ENCODE assay signal across 1 cellular context in the genomic region with DNA sequence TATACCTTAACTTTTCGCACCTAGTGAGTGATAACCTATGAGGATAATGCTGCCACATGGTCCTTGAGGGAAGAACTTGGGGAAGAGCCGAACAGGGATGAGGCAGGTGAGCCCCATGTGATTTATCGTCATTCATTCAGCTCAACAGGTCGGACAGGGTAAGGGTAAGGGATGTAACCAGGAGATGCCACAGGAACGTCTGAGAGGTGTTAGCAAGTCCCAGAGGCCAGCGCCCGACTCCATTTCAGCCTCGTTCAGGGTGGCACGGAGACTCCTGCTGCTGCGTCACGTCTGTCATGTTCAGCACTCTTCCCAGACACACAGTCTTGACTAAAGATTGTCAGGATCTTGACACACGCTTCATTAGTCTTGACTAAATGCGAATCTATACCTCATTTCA.
TF ChIP-seq lines count a peak whose summit lies in the region.

No MANE protein-coding gene starts in this region.

TF ChIP-seq in HEK293, 187 proteins besides CTCF, POLR2A, EP300 and RAD21 (continued from another document):
- TF ChIP-seq ZBTB44 (tag by site-specific recombination; IDR thresholded peaks at IDR 0.05), result no peak
